Comparison of ENCODE assay signal across 9 cellular contexts in genomic region chr19:1856345-1856697, GRCh38. TPM values are rescaled to one million over a fixed set of nuclear protein-coding genes. Genes with fewer than 3 reads are reported as not detected.
A peak's percentile ranks its signal among the peaks of the same experiment; 100 is the strongest.
DNase-seq lines count a peak whose midpoint lies in the region; ATAC-seq and TF ChIP-seq lines count a peak whose summit lies in the region.
"Had no signal": no experiment of that assay in that cellular context is flagged by ENCODE, and none has a peak within 500 bp of the region (broad histone marks: within the 10 kb centered on the region; RNA-seq: fewer than 3 reads in every experiment).

No MANE protein-coding gene starts in this region.

- CTCF ChIA-PET in CD4-positive, alpha-beta memory T cell (lab: Charles Lee; ENCODE audit: partially characterized antibody), result no interaction called here

- ATAC-seq in GM21526 (IDR thresholded peaks at IDR 0.05; ENCODE audit: low FRiP score, unreplicated experiment), result no peak
- no peak for ATAC-seq in HG03457 (IDR thresholded peaks at IDR 0.05; ENCODE audit: unreplicated experiment)

- H3K27me3 ChIP-seq in CD4-positive, alpha-beta memory T cell (ENCODE audit: insufficient read depth, low read length), result no peaks in the 10 kb centered on the region
- H3K27me3 ChIP-seq in effector memory CD4-positive, alpha-beta T cell (replicated peaks; ENCODE audit: control insufficient read depth, insufficient read depth, low read length, poor library complexity, severe bottlenecking), result no peaks in the 10 kb centered on the region
- no peaks in the 10 kb centered on the region for H3K27me3 ChIP-seq in osteoblast (ENCODE audit: insufficient read depth, low read length)

- H3K36me3 ChIP-seq in CD4-positive, alpha-beta memory T cell (ENCODE audit: insufficient read depth, low read length), result no peaks in the 10 kb centered on the region
- H3K36me3 ChIP-seq in effector memory CD4-positive, alpha-beta T cell (ENCODE audit: control insufficient read depth, insufficient read depth, low read length), result no peaks in the 10 kb centered on the region
- H3K36me3 ChIP-seq in osteoblast (ENCODE audit: insufficient read depth, low read length), result no peaks in the 10 kb centered on the region

- peak in 1 of 5 donors; percentile 45 for DNase-seq in CD4-positive, alpha-beta memory T cell
- DNase-seq in NCI-H69 (lab: John Stamatoyannopoulos, UW) (peak; percentile 63), osteoblast (ENCODE audit: insufficient read length, low spot score, missing footprints) (no peak), HuH-7.5 (ENCODE audit: low spot score) (no peak), DMS53 (lab: John Stamatoyannopoulos, UW) (no peak)
- no peak for DNase-seq in effector memory CD4-positive, alpha-beta T cell

- H4K20me1 ChIP-seq in osteoblast (ENCODE audit: insufficient read depth, low read length), result peaks cover 70% of the 10 kb centered on the region

- intact Hi-C loops in CD4-positive, alpha-beta memory T cell (cut with micrococcal nuclease), result no loop called here

- H3K9me3 Mint-ChIP-seq in CD4-positive, alpha-beta memory T cell, result peaks cover 0 to 2% (median 0%) of the 10 kb centered on the region in 8 donors

- POLR2A ChIA-PET in CD4-positive, alpha-beta memory T cell (lab: Charles Lee; ENCODE audit: partially characterized antibody), result interaction anchor here (0.7 to 5.1 kb wide), 9 partner anchors 8 to 755 kb away, joined by 3 to 41 read pairs (median 6); partner anchors contain the start of genes ABHD17A and MKNK2

- peak overlapping the region; percentile 82 to 88 (median 86) for H3K4me3 Mint-ChIP-seq in CD4-positive, alpha-beta memory T cell

- H3K4me3 ChIP-seq in CD4-positive, alpha-beta memory T cell (ENCODE audit: low read length in 2 of 2), result peak overlapping the region; percentile 67 to 77
- peak overlapping the region; percentile 60 for H3K4me3 ChIP-seq in effector memory CD4-positive, alpha-beta T cell (ENCODE audit: insufficient read depth, low read depth, low read length, poor library complexity, severe bottlenecking)
- H3K4me3 ChIP-seq in osteoblast (ENCODE audit: insufficient read depth, low read length), result no peak overlapping the region

- peaks cover 22 to 69% (median 48%) of the 10 kb centered on the region in 4 donors for H3K4me1 Mint-ChIP-seq in CD4-positive, alpha-beta memory T cell

- peak overlapping the region; percentile 73 for H3K27ac ChIP-seq in CD4-positive, alpha-beta memory T cell (ENCODE audit: low read depth, low read length)
- peak overlapping the region; percentile 86 for H3K27ac ChIP-seq in effector memory CD4-positive, alpha-beta T cell (ENCODE audit: insufficient read depth, low read length, poor library complexity, severe bottlenecking)
- H3K27ac ChIP-seq in osteoblast (ENCODE audit: low read depth, low read length), result peak overlapping the region; percentile 45
- H3K27ac ChIP-seq: VCaP had no signal

- H3K4me2 ChIP-seq in osteoblast (ENCODE audit: insufficient read depth, low read length), result no peak overlapping the region

- no peaks in the 10 kb centered on the region for H3K27me3 Mint-ChIP-seq in CD4-positive, alpha-beta memory T cell

- no peaks in the 10 kb centered on the region for H3K9me3 ChIP-seq in CD4-positive, alpha-beta memory T cell (ENCODE audit: control insufficient read depth in 1 of 2, low read length in 2 of 2)
- H3K9me3 ChIP-seq in effector memory CD4-positive, alpha-beta T cell (ENCODE audit: control insufficient read depth, low read length), result no peaks in the 10 kb centered on the region
- H3K9me3 ChIP-seq in osteoblast (ENCODE audit: low read depth, low read length), result no peaks in the 10 kb centered on the region

- peak overlapping the region; percentile 89 to 94 (median 93) for H3K27ac Mint-ChIP-seq in CD4-positive, alpha-beta memory T cell

- peaks cover 0 to 4% of the 10 kb centered on the region in 2 donors for H3K36me3 Mint-ChIP-seq in CD4-positive, alpha-beta memory T cell

- H3K4me1 ChIP-seq in CD4-positive, alpha-beta memory T cell (ENCODE audit: insufficient read depth, low read length), result peaks cover 96% of the 10 kb centered on the region
- peaks cover 85% of the 10 kb centered on the region for H3K4me1 ChIP-seq in effector memory CD4-positive, alpha-beta T cell (ENCODE audit: control insufficient read depth, insufficient read depth, low read length, poor library complexity, severe bottlenecking)
- H3K4me1 ChIP-seq in osteoblast (ENCODE audit: insufficient read depth, low read length), result peaks cover 31% of the 10 kb centered on the region

- H2AFZ ChIP-seq in osteoblast (ENCODE audit: low read length), result no peak overlapping the region

- peaks cover 98% of the 10 kb centered on the region for H3K79me2 ChIP-seq in osteoblast (ENCODE audit: insufficient read depth, low read length)

- no peak for TF ChIP-seq CTCF in osteoblast (IDR thresholded peaks at IDR 0.05; ENCODE audit: extremely low read depth, low read depth, low read length)

RNA-seq across cellular contexts. Expression of gene KLF16, which starts 7.1 kb away (rescaled TPM):
- total RNA-seq in CD4-positive, alpha-beta memory T cell, result 10 to 100 TPM; 17.9 to 19.3 TPM
- 1 to 10 TPM in 1 of 2 donors, under 1 TPM in 1; 0.39 to 1.3 TPM for polyA plus RNA-seq in CD4-positive, alpha-beta memory T cell
- 6.9 and 11.5 TPM in 2 replicates for total RNA-seq in osteoblast

RNA-seq across cellular contexts. Expression of gene REXO1, which starts 8.0 kb away (rescaled TPM):
- 10 to 100 TPM; 57.1 to 57.3 TPM for total RNA-seq in CD4-positive, alpha-beta memory T cell
- polyA plus RNA-seq in CD4-positive, alpha-beta memory T cell, result 10 to 100 TPM in 1 of 2 donors, 1 to 10 TPM in 1; 1.5 to 11.9 TPM
- total RNA-seq in osteoblast, result 8.5 and 9.4 TPM in 2 replicates

RNA-seq across cellular contexts. Expression of gene ABHD17A, which starts 29.0 kb away (rescaled TPM):
- 100 to 1,000 TPM; 106 to 109 TPM for total RNA-seq in CD4-positive, alpha-beta memory T cell
- polyA plus RNA-seq in CD4-positive, alpha-beta memory T cell, result 100 to 1,000 TPM; 138 to 204 TPM
- 49.5 and 52.5 TPM in 2 replicates for total RNA-seq in osteoblast

RNA-seq across cellular contexts. Expression of gene ATP8B3, which starts 44.2 kb away (rescaled TPM):
- 1 to 10 TPM; 4.9 to 5.5 TPM for total RNA-seq in CD4-positive, alpha-beta memory T cell
- 1 to 10 TPM in 1 of 2 donors, under 1 TPM in 1; 0.73 to 2.3 TPM for polyA plus RNA-seq in CD4-positive, alpha-beta memory T cell
- 0.59 and 0.72 TPM in 2 replicates for total RNA-seq in osteoblast

RNA-seq across cellular contexts. Expression of gene ADAT3, which starts 48.9 kb away (rescaled TPM):
- total RNA-seq in CD4-positive, alpha-beta memory T cell, result 1 to 10 TPM; 3.7 to 4.9 TPM
- 1 to 10 TPM; 1.4 to 3.9 TPM for polyA plus RNA-seq in CD4-positive, alpha-beta memory T cell
- 3.3 and 3.8 TPM in 2 replicates for total RNA-seq in osteoblast
